ENCODE assay signal across 21 cellular contexts in the genomic region with DNA sequence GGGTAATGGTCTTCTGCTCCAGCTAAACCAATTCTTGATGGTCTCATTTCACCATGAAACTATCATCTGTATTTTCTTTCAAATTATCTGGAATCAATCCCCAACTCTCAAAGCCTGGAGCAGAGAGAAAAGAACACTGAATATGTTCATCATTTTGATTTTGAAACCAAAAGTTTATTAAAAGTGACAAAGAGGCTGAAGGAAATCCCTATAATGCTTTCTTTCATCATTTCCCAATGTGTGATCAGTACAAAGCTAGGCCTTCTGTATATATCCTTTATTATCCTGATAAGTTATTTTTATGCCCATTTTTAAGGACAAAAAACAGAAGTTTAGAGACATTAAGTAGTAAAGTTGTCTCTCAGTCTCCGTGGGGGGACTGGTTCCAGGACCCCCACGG. TPM values are rescaled to one million over a fixed set of nuclear protein-coding genes. Genes with fewer than 3 reads are reported as not detected.
DNase-seq lines count a peak whose midpoint lies in the region; ATAC-seq and TF ChIP-seq lines count a peak whose summit lies in the region.
"Had no signal": no experiment of that assay in that cellular context is flagged by ENCODE, and none has a peak within 500 bp of the region (broad histone marks: within the 10 kb centered on the region; RNA-seq: fewer than 3 reads in every experiment).

No MANE protein-coding gene starts in this region.

- no peak for TF ChIP-seq CTCF in psoas muscle (IDR thresholded peaks at IDR 0.05)

- H3K27ac Mint-ChIP-seq in T-helper 2 cell treated with Interferon-gamma antibody and Interleukin-4, amounts not matched to agents 5 μg/mL and 100 μg/mL, for 36 hours, result peak overlapping the region; percentile 65
- peak overlapping the region; percentile 74 for H3K27ac Mint-ChIP-seq in activated naive CD8-positive, alpha-beta T cell treated with anti-CD3 and anti-CD28 coated beads, Interleukin-2, amount 50 U/mL, for 24 hours
- H3K27ac Mint-ChIP-seq: nephron had no signal

- no peaks in the 10 kb centered on the region for H3K27me3 ChIP-seq in psoas muscle (ENCODE audit: insufficient read depth in 3 of 3, low read length in 2 of 3)
- H3K27me3 ChIP-seq: BLaER1 treated with 17β-estradiol and CSF1 and Interleukin-3, amounts not matched to agents 10 nM and 100 nM; esophagus squamous epithelium; upper lobe of right lung had no signal

- peaks cover 1% of the 10 kb centered on the region for H3K36me3 Mint-ChIP-seq in T-helper 2 cell treated with Interferon-gamma antibody and Interleukin-4, amounts not matched to agents 5 μg/mL and 100 μg/mL, for 36 hours (ENCODE audit: low read depth)
- H3K36me3 Mint-ChIP-seq in activated naive CD8-positive, alpha-beta T cell treated with anti-CD3 and anti-CD28 coated beads, Interleukin-2, amount 50 U/mL, for 24 hours (ENCODE audit: low read depth), result no peaks in the 10 kb centered on the region

- H3K9me3 Mint-ChIP-seq in T-helper 2 cell treated with Interferon-gamma antibody and Interleukin-4, amounts not matched to agents 5 μg/mL and 100 μg/mL, for 36 hours, result no peaks in the 10 kb centered on the region
- H3K9me3 Mint-ChIP-seq in activated naive CD8-positive, alpha-beta T cell treated with anti-CD3 and anti-CD28 coated beads, Interleukin-2, amount 50 U/mL, for 24 hours, result no peaks in the 10 kb centered on the region
- H3K9me3 Mint-ChIP-seq: nephron had no signal

- H3K36me3 ChIP-seq in KOPT-K1 (ENCODE audit: insufficient read depth, low read length) (no peaks in the 10 kb centered on the region), psoas muscle (ENCODE audit: insufficient read depth in 1 of 2, low read depth in 1 of 2) (no peaks in the 10 kb centered on the region)
- H3K36me3 ChIP-seq: BLaER1 treated with 17β-estradiol and CSF1 and Interleukin-3, amounts not matched to agents 10 nM and 100 nM; esophagus squamous epithelium; prostate gland; upper lobe of right lung had no signal

- intact Hi-C loops in psoas muscle (cut with DNase I), result no loop called here

- 91 to 93% (median 93%) methylated on average over 2 of the region's 2 CpGs for WGBS in psoas muscle, 3 donors

- H3K27me3 Mint-ChIP-seq in T-helper 2 cell treated with Interferon-gamma antibody and Interleukin-4, amounts not matched to agents 5 μg/mL and 100 μg/mL, for 36 hours (ENCODE audit: low read depth), result no peaks in the 10 kb centered on the region
- no peaks in the 10 kb centered on the region for H3K27me3 Mint-ChIP-seq in activated naive CD8-positive, alpha-beta T cell treated with anti-CD3 and anti-CD28 coated beads, Interleukin-2, amount 50 U/mL, for 24 hours

- peaks cover 39% of the 10 kb centered on the region for H3K4me1 ChIP-seq in psoas muscle
- H3K4me1 ChIP-seq: prostate gland had no signal

- peak overlapping the region; percentile 37 for H3K4me3 ChIP-seq in psoas muscle
- H3K4me3 ChIP-seq: BLaER1 treated with 17β-estradiol and CSF1 and Interleukin-3, amounts not matched to agents 10 nM and 100 nM; esophagus squamous epithelium; GM23248; prostate gland; SK-N-MC; upper lobe of right lung had no signal

- H3K9me3 ChIP-seq in KOPT-K1 (ENCODE audit: insufficient read depth, low read length, poor library complexity, severe bottlenecking) (peaks cover 3% of the 10 kb centered on the region), psoas muscle (no peaks in the 10 kb centered on the region)
- H3K9me3 ChIP-seq: esophagus squamous epithelium, prostate gland, upper lobe of right lung had no signal

- DNase-seq in T-helper 2 cell treated with Interferon-gamma antibody and Interleukin-4, amounts not matched to agents 5 μg/mL and 100 μg/mL, for 36 hours (ENCODE audit: low spot score), result no peak
- no peak for DNase-seq in T-helper 2 cell
- no peak for DNase-seq in activated naive CD8-positive, alpha-beta T cell treated with anti-CD3 and anti-CD28 coated beads, Interleukin-2, amount 50 U/mL, for 24 hours
- DNase-seq in psoas muscle, result no peak
- DNase-seq in NCI-H748 treated with DMSO at 0.1 percent for 48 hours (lab: John Stamatoyannopoulos, UW), result no peak
- no peak for DNase-seq in cerebellar cortex (ENCODE audit: low spot score)
- no peak for DNase-seq in NCI-H1048 (lab: John Stamatoyannopoulos, UW)
- DNase-seq: 8988T, DMS53, esophagus squamous epithelium, MV-4-11, NCI-H1930, NCI-H510A treated with DMSO at 0.1 percent for 48 hours, upper lobe of right lung had no signal

- no peak for ATAC-seq in activated naive CD8-positive, alpha-beta T cell treated with anti-CD3 and anti-CD28 coated beads, Interleukin-2, amount 50 U/mL, for 24 hours
- ATAC-seq in psoas muscle, result no peak
- ATAC-seq: upper lobe of right lung had no signal

- H3K4me3 Mint-ChIP-seq in T-helper 2 cell treated with Interferon-gamma antibody and Interleukin-4, amounts not matched to agents 5 μg/mL and 100 μg/mL, for 36 hours, result peak overlapping the region; percentile 77
- peak overlapping the region; percentile 73 for H3K4me3 Mint-ChIP-seq in activated naive CD8-positive, alpha-beta T cell treated with anti-CD3 and anti-CD28 coated beads, Interleukin-2, amount 50 U/mL, for 24 hours
- H3K4me3 Mint-ChIP-seq: nephron had no signal

- H3K27ac ChIP-seq in KOPT-K1 (ENCODE audit: low read depth, low read length, poor library complexity, severe bottlenecking), result peak overlapping the region; percentile 67
- H3K27ac ChIP-seq in psoas muscle, result peak overlapping the region; percentile 65
- H3K27ac ChIP-seq: BLaER1 treated with 17β-estradiol and CSF1 and Interleukin-3, amounts not matched to agents 10 nM and 100 nM; esophagus squamous epithelium; GM23248; HL-60; prostate gland; SK-N-MC; upper lobe of right lung had no signal

- H3K4me1 Mint-ChIP-seq in T-helper 2 cell treated with Interferon-gamma antibody and Interleukin-4, amounts not matched to agents 5 μg/mL and 100 μg/mL, for 36 hours (ENCODE audit: low read depth), result peaks cover 51% of the 10 kb centered on the region
- peaks cover 66% of the 10 kb centered on the region for H3K4me1 Mint-ChIP-seq in activated naive CD8-positive, alpha-beta T cell treated with anti-CD3 and anti-CD28 coated beads, Interleukin-2, amount 50 U/mL, for 24 hours

RNA-seq across cellular contexts. Expression of gene MBNL1, which starts 50.1 kb away (rescaled TPM):
- 100 to 1,000 TPM; 179 to 281 (median 242) TPM for total RNA-seq in psoas muscle
- 100 to 1,000 TPM in 2 of 3 donors, 10 to 100 TPM in 1; 27.4 to 168 (median 108) TPM for polyA plus RNA-seq in psoas muscle
